In the genomic region with DNA sequence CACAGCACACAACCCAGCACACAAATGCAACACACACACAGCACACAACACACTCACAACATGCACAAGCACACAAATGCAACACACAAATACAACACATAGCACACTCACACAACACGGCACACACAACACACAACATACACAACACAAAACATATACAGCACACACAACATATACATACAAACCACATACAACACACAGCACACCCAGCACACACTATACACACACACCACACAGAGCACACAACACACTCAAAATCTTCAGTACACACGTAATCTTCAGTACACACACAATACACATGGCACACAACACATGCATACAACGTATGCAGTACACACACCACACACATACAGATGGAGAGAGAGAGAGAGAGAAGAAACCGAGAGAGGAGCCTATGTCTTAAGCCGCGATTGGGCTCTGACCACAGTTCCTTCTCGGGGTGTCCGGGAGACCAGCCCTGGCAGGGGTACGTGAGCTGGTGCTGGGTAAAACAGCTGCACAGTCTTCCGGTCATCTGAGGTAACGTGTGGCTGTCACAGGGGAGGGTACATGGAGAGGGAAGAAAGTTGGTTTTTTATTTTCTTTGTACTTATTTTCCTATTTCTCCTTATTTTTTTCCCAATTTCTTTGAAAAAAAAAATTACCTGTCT, we compare ENCODE assay signal across 1 cellular context.
TF ChIP-seq lines count a peak whose summit lies in the region.

No MANE protein-coding gene starts in this region.

TF ChIP-seq in H1, 55 proteins besides CTCF, POLR2A, EP300 and RAD21 (continued from another document):
- TF ChIP-seq YY1 (IDR thresholded peaks at IDR 0.05; ENCODE audit: low read depth, low read length) (no peak), BACH1 (IDR thresholded peaks at IDR 0.05; ENCODE audit: low read length) (no peak), JUND (IDR thresholded peaks at IDR 0.05; ENCODE audit: low read length) (no peak), SP2 (IDR thresholded peaks at IDR 0.05; ENCODE audit: low read length) (no peak), PHF8 (conservative IDR thresholded peaks at IDR 0.05; ENCODE audit: low read depth, low read length) (no peak), ATF3 (IDR thresholded peaks at IDR 0.05; ENCODE audit: insufficient read depth, low read depth, low read length) (no peak), TAF1 (IDR thresholded peaks at IDR 0.05; ENCODE audit: low read depth, low read length) (no peak), CHD2 (IDR thresholded peaks at IDR 0.05; ENCODE audit: low read length) (no peak), MAX (IDR thresholded peaks at IDR 0.05) (no peak), NANOG (IDR thresholded peaks at IDR 0.05; ENCODE audit: insufficient read depth, low read depth, low read length, poor library complexity, severe bottlenecking) (no peak), SIRT6 (IDR thresholded peaks at IDR 0.05; ENCODE audit: low read length) (no peak), FOSL1 (IDR thresholded peaks at IDR 0.05; ENCODE audit: insufficient read depth, low read depth, low read length) (no peak)
